ENCODE assay signal across 9 cellular contexts in the genomic region with DNA sequence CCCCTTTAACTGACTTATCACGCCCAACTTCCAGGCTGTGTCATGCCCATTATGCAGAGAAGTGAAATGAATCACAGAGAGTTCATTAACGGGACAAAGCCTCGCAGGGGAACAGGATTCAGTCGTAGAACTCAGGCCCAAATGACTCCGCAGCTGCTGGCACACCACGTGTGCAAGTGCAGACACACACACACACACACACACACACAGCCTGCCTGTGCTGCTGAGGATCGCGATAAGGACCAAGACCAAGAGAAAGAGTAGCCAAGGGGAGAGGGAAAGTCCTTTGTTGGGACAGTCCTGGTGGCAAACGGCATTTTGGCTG.
DNase-seq lines count a peak whose midpoint lies in the region; ATAC-seq and TF ChIP-seq lines count a peak whose summit lies in the region.
"Had no signal": no experiment of that assay in that cellular context is flagged by ENCODE, and none has a peak within 500 bp of the region (broad histone marks: within the 10 kb centered on the region; RNA-seq: fewer than 3 reads in every experiment).

No MANE protein-coding gene starts in this region.

- H3K9me3 ChIP-seq in CD4-positive, alpha-beta T cell (ENCODE audit: control insufficient read depth, low read length): no peaks in the 10 kb centered on the region

- no peaks in the 10 kb centered on the region for H3K36me3 Mint-ChIP-seq in CD4-positive, alpha-beta T cell (ENCODE audit: low read depth)
- H3K36me3 Mint-ChIP-seq in nephron progenitor cell (ENCODE audit: low read depth): no peaks in the 10 kb centered on the region

- H3K27me3 ChIP-seq in CD4-positive, alpha-beta T cell (ENCODE audit: control insufficient read depth, insufficient read depth, low read length): peaks cover 4% of the 10 kb centered on the region

- no peak overlapping the region for H3K27ac ChIP-seq in CD4-positive, alpha-beta T cell (ENCODE audit: low read depth, low read length)
- H3K27ac ChIP-seq: parathyroid adenoma had no signal

- H3K27ac Mint-ChIP-seq in CD4-positive, alpha-beta T cell: peak overlapping the region; percentile 82
- H3K27ac Mint-ChIP-seq in nephron progenitor cell: peak overlapping the region; percentile 46

- peaks cover 11% of the 10 kb centered on the region for H3K27me3 Mint-ChIP-seq in CD4-positive, alpha-beta T cell
- H3K27me3 Mint-ChIP-seq in nephron progenitor cell (ENCODE audit: low read depth, poor library complexity): peaks cover 3% of the 10 kb centered on the region

- H3K9me3 Mint-ChIP-seq in CD4-positive, alpha-beta T cell: no peaks in the 10 kb centered on the region
- H3K9me3 Mint-ChIP-seq in nephron progenitor cell: no peaks in the 10 kb centered on the region

- H3K4me3 ChIP-seq in epithelial cell of esophagus (ENCODE audit: low read length): no peak overlapping the region

- TF ChIP-seq CTCF in CD4-positive, alpha-beta T cell (IDR thresholded peaks at IDR 0.05): no peak
- no peak for TF ChIP-seq CTCF in GM20000 (IDR thresholded peaks at IDR 0.05; ENCODE audit: extremely low read depth, missing control alignments)
- TF ChIP-seq CTCF in epithelial cell of esophagus (IDR thresholded peaks at IDR 0.05; ENCODE audit: insufficient read depth, low read depth, low read length, missing control alignments): no peak
- TF ChIP-seq CTCF in nephron progenitor cell (IDR thresholded peaks at IDR 0.05): no peak

- DNase-seq in CD4-positive, alpha-beta T cell: peak in 8 of 10 experiments; percentile 19 to 38 (median 26)
- DNase-seq in GM20000 (ENCODE audit: low spot score): peak; percentile 77
- peak; percentile 96 for DNase-seq in HPDE6-E6E7 (ENCODE audit: extremely low spot score)
- DNase-seq in activated CD4-positive, alpha-beta T cell treated with anti-CD3 and anti-CD28 coated beads for 48 hours: peak; percentile 87
- DNase-seq in epithelial cell of esophagus (ENCODE audit: low read depth): peak; percentile 99
- no peak for DNase-seq in nephron progenitor cell
- DNase-seq in NCI-H524 treated with DMSO at 0.1 percent for 48 hours (lab: John Stamatoyannopoulos, UW): no peak
- DNase-seq in NCI-H446 (lab: John Stamatoyannopoulos, UW): no peak

- intact Hi-C loops in CD4-positive, alpha-beta T cell (cut with DNase I, micrococcal nuclease): no loop called here

- POLR2A ChIA-PET in CD4-positive, alpha-beta T cell (lab: Charles Lee): interaction anchor here (1.1 to 2.4 kb wide), 8 partner anchors 18 to 279 kb away, joined by 3 to 14 read pairs (median 4); a partner anchor contains a TSS

- CTCF ChIA-PET in CD4-positive, alpha-beta T cell (lab: Charles Lee): interaction anchor here (0.8 to 1.3 kb wide), 3 partner anchors 29 to 47 kb away, joined by 3 read pairs; no protein-coding TSS in a partner anchor

- peak; percentile 69 for ATAC-seq in CD4-positive, alpha-beta T cell (ENCODE audit: poor library complexity)

- peaks cover 47% of the 10 kb centered on the region for H3K4me1 Mint-ChIP-seq in CD4-positive, alpha-beta T cell (ENCODE audit: low read depth)
- H3K4me1 Mint-ChIP-seq in nephron progenitor cell: peaks cover 84% of the 10 kb centered on the region

- peak overlapping the region; percentile 90 for H3K4me3 Mint-ChIP-seq in CD4-positive, alpha-beta T cell
- H3K4me3 Mint-ChIP-seq in nephron progenitor cell: peak overlapping the region; percentile 45

Comparison
In these comparisons a context has a peak if more than half of its experiments do, and no peak if none do; other contexts are left out.
1. DNase-seq: peak in CD4-positive, alpha-beta T cell (8 of 10), GM20000 (single experiment), HPDE6-E6E7 (single experiment), activated CD4-positive, alpha-beta T cell treated with anti-CD3 and anti-CD28 coated beads for 48 hours (single experiment) and epithelial cell of esophagus (single experiment); none in nephron progenitor cell (single experiment), NCI-H524 treated with DMSO at 0.1 percent for 48 hours (single experiment) and NCI-H446 (0 of 2).